In the genomic region with DNA sequence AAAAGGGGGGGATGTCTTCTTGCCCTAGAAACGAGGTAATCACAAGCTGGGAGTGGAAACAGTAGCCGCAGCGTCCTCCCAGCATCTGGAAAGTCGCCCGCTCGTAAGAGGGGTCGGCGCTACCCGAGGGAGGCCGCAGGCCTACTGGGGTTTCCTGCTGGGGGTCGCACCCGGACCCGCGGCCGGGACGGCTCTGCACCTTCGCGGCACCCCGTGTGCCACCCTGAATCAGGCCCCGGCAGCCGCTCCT, we compare ENCODE assay signal across 1 cellular context.
TF ChIP-seq lines count a peak whose summit lies in the region.

No MANE protein-coding gene starts in this region.

TF ChIP-seq in IMR-90, 13 proteins besides CTCF, POLR2A, EP300 and RAD21 (continued from another document):
- TF ChIP-seq RFX5 (IDR thresholded peaks at IDR 0.05; ENCODE audit: low read depth, low read length) (no peak), RCOR1 (IDR thresholded peaks at IDR 0.05; ENCODE audit: insufficient replicate concordance, low read length) (no peak), MAZ (IDR thresholded peaks at IDR 0.05; ENCODE audit: borderline replicate concordance, low read depth, low read length) (no peak), MXI1 (IDR thresholded peaks at IDR 0.05; ENCODE audit: borderline replicate concordance, low read depth, low read length) (no peak), FOS (IDR thresholded peaks at IDR 0.05; ENCODE audit: low read depth, low read length) (no peak)
- TF ChIP-seq, protein P1, sequence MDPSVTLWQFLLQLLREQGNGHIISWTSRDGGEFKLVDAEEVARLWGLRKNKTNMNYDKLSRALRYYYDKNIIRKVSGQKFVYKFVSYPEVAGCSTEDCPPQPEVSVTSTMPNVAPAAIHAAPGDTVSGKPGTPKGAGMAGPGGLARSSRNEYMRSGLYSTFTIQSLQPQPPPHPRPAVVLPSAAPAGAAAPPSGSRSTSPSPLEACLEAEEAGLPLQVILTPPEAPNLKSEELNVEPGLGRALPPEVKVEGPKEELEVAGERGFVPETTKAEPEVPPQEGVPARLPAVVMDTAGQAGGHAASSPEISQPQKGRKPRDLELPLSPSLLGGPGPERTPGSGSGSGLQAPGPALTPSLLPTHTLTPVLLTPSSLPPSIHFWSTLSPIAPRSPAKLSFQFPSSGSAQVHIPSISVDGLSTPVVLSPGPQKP (IDR thresholded peaks at IDR 0.05; ENCODE audit: borderline replicate concordance, low read depth, low read length): no peak
